ENCODE assay signal across 8 cellular contexts in genomic region chr20:45290677-45291355, GRCh38. TPM values are rescaled to one million over a fixed set of nuclear protein-coding genes. Genes with fewer than 3 reads are reported as not detected.
DNase-seq lines count a peak whose midpoint lies in the region; ATAC-seq and TF ChIP-seq lines count a peak whose summit lies in the region.

No MANE protein-coding gene starts in this region.

- no peak overlapping the region for H3K27ac Mint-ChIP-seq in T-cell

- H3K4me3 ChIP-seq in adrenal gland: no peak overlapping the region

- TF ChIP-seq CTCF in GM10248 (IDR thresholded peaks at IDR 0.05; ENCODE audit: control extremely low read depth, extremely low read depth, low read depth, missing control alignments) (peak; percentile 84), adrenal gland (IDR thresholded peaks at IDR 0.05) (peak; percentile 79 to 87 (median 84))

- no peaks in the 10 kb centered on the region for H3K36me3 ChIP-seq in adrenal gland (replicated peaks in 1 of 2)

- no peak overlapping the region for H3K27ac ChIP-seq in adrenal gland

- CTCF ChIA-PET in GM10248 (lab: Yijun Ruan, JAX): interaction anchor here (0.8 to 8.0 kb wide), 40 partner anchors 8 to 506 kb away, joined by 3 to 110 read pairs (median 5); partner anchors contain the start of genes KCNS1, MATN4 and WFDC5
- CTCF ChIA-PET in T-cell (lab: Charles Lee): interaction anchor here (0.7 to 2.4 kb wide), 8 partner anchors 10 to 817 kb away, joined by 3 to 12 read pairs (median 4); no protein-coding TSS in a partner anchor

- intact Hi-C loops in adrenal gland (cut with DNase I): no loop called here
- intact Hi-C loops in left cardiac atrium (cut with DNase I): loop anchor here in 1 of 2 donors (2.0 to 10.0 kb wide), 2 partner anchors 196 to 280 kb away; no protein-coding TSS in a partner anchor

- ATAC-seq in T-cell (replicated peaks in 1 of 4) (peak; percentile 29 to 41 (median 38)), left cardiac atrium (peak; percentile 62 to 66), HG03045 (IDR thresholded peaks at IDR 0.05; ENCODE audit: unreplicated experiment) (no peak), GM19452 (IDR thresholded peaks at IDR 0.05; ENCODE audit: unreplicated experiment) (no peak)

- peaks cover 0 to 9% of the 10 kb centered on the region in 2 donors for H3K4me1 ChIP-seq in adrenal gland (replicated peaks in 1 of 2)

- H3K4me3 Mint-ChIP-seq in T-cell: no peak overlapping the region

- peaks cover 11% of the 10 kb centered on the region for H3K27me3 ChIP-seq in adrenal gland

- no peaks in the 10 kb centered on the region for H3K9me3 ChIP-seq in adrenal gland (replicated peaks in 1 of 3)

- H3K36me3 Mint-ChIP-seq in T-cell: no peaks in the 10 kb centered on the region

- H3K4me1 Mint-ChIP-seq in T-cell: peaks cover 14 to 21% (median 17%) of the 10 kb centered on the region in 3 donors

- DNase-seq in GM10248 (ENCODE audit: extremely low spot score) (peak; percentile 71), NCI-H128 (lab: John Stamatoyannopoulos, UW; ENCODE audit: unreplicated experiment) (peak; percentile 58), T-cell (peak; percentile 19 to 68 (median 48)), adrenal gland (peak; percentile 77 to 95 (median 86)), left cardiac atrium (peak; percentile 84), retina (peak; percentile 93)

- POLR2A ChIA-PET in GM10248 (lab: Yijun Ruan, JAX) (no interaction called here), T-cell (lab: Charles Lee) (no interaction called here)

- peaks cover 43 to 60% of the 10 kb centered on the region in 2 donors for H3K27me3 Mint-ChIP-seq in T-cell

- no peak for TF ChIP-seq POLR2A in adrenal gland (IDR thresholded peaks at IDR 0.05)

- WGBS in adrenal gland, 4 donors: 22 to 24% (median 23%) methylated on average over 7 to 8 of the region's 8 CpGs

- no peaks in the 10 kb centered on the region for H3K9me3 Mint-ChIP-seq in T-cell

RNA-seq across cellular contexts. Expression of gene RBPJL, which starts 15.8 kb away (rescaled TPM):
- under 1 TPM in 3 of 5 donors, not detected in 2; 0.22 to 0.29 (median 0.26) TPM for total RNA-seq in T-cell
- total RNA-seq in adrenal gland: not detected
- under 1 TPM in 1 of 3 donors, not detected in 2; 0.03 TPM for polyA plus RNA-seq in adrenal gland
- total RNA-seq in left cardiac atrium: not detected

RNA-seq across cellular contexts. Expression of gene MATN4, which starts 17.3 kb away (rescaled TPM):
- total RNA-seq in T-cell (not detected), adrenal gland (under 1 TPM in 1 of 8 donors, not detected in 7; 0.15 TPM), left cardiac atrium (not detected)
- polyA plus RNA-seq in adrenal gland: under 1 TPM in 2 of 3 donors, not detected in 1; 0.16 to 0.37 TPM

RNA-seq across cellular contexts. Expression of gene SLPI, which starts 36.5 kb away (rescaled TPM):
- total RNA-seq in T-cell: 1 to 10 TPM in 3 of 5 donors, not detected in 2; 1.1 to 1.7 (median 1.2) TPM
- total RNA-seq in adrenal gland: 10 to 100 TPM in 1 of 8 donors, 1 to 10 TPM in 5, not detected in 2; 1.8 to 33.7 (median 5.6) TPM
- polyA plus RNA-seq in adrenal gland: 10 to 100 TPM in 1 of 3 donors, 1 to 10 TPM in 2; 2.3 to 25.7 (median 9.2) TPM
- 10 to 100 TPM; 44.2 to 86.7 TPM for total RNA-seq in left cardiac atrium

RNA-seq across cellular contexts. Expression of gene SDC4, which starts 57.4 kb away (rescaled TPM):
- total RNA-seq in T-cell (1 to 10 TPM in 4 of 5 donors, under 1 TPM in 1; 0.68 to 4.4 (median 3.5) TPM), adrenal gland (100 to 1,000 TPM in 2 of 8 donors, 10 to 100 TPM in 6; 66.9 to 128 (median 84.7) TPM), left cardiac atrium (100 to 1,000 TPM in 1 of 2 donors, 10 to 100 TPM in 1; 51.4 to 152 TPM)
- 10 to 100 TPM; 48.7 to 64.9 (median 55.3) TPM for polyA plus RNA-seq in adrenal gland

Comparison
In these comparisons a context has a peak if more than half of its experiments do, and no peak if none do; other contexts are left out.
1. ATAC-seq: peak in T-cell (4 of 4) and left cardiac atrium (2 of 2); none in HG03045 (single experiment) and GM19452 (single experiment).
2. Peak in every context shown above with its lines, with median percentiles within 50 percentile points of each other: DNase-seq.